Comparison of ENCODE assay signal across 24 cellular contexts in genomic region chr7:119643558-119643957, GRCh38.
"Had no signal": no experiment of that assay in that cellular context is flagged by ENCODE, and none has a peak within 500 bp of the region (broad histone marks: within the 10 kb centered on the region; RNA-seq: fewer than 3 reads in every experiment).

No MANE protein-coding gene starts in this region.

- H3K9me3 ChIP-seq: ovary, psoas muscle, right lobe of liver, sigmoid colon, thoracic aorta, thyroid gland, tibial nerve, upper lobe of left lung, vagina had no signal

- H3K4me1 ChIP-seq: neural progenitor cell, parathyroid adenoma, psoas muscle, right lobe of liver, sigmoid colon, stomach, thyroid gland, tibial nerve, upper lobe of left lung, vagina had no signal

- H3K27me3 ChIP-seq: neural progenitor cell, ovary, right lobe of liver, sigmoid colon, stomach, thyroid gland, tibial nerve, upper lobe of left lung, vagina had no signal

- H3K4me2 ChIP-seq: neural progenitor cell had no signal

- ATAC-seq: psoas muscle; right cardiac atrium; right lobe of liver; stimulated activated effector memory CD8-positive, alpha-beta T cell treated with anti-CD3 and anti-CD28 coated beads, Interleukin-12 subunit alpha, Interleukin-12 subunit beta, amount 100 ng/mL, for 72 hours; stimulated activated naive B cell treated with anti-CD40 and anti-IgM and Interleukin-4, amounts not matched to agents 10 μg/mL and 1 μg/mL and 100 μg/mL, for 72 hours had no signal

- DNase-seq: occipital lobe; ovary; posterior cingulate gyrus; psoas muscle; right cardiac atrium; right lobe of liver; sigmoid colon; small intestine; stimulated activated CD4-positive, alpha-beta T cell treated with anti-CD3 and anti-CD28 coated beads, Interleukin-15, amount 100 ng/mL, for 24 hours; stimulated activated CD4-positive, alpha-beta T cell treated with anti-CD3 and anti-CD28 coated beads, Interleukin-2, amount 100 ng/mL, for 24 hours; stimulated activated CD4-positive, alpha-beta T cell treated with anti-CD3 and anti-CD28 coated beads, Interleukin-2, amount 100 ng/mL, for 48 hours; stimulated activated CD4-positive, alpha-beta T cell treated with anti-CD3 and anti-CD28 coated beads, Interleukin-4, amount 100 ng/mL, for 24 hours; stimulated activated naive B cell treated with anti-CD40 and anti-IgM and Interleukin-4, amounts not matched to agents 10 μg/mL and 1 μg/mL and 100 μg/mL, for 72 hours; stimulated activated naive CD4-positive, alpha-beta T cell treated with Interleukin-2 at 50 U/mL for 16 hours; stomach; thyroid gland; trophoblast cell; upper lobe of left lung had no signal

- H2AFZ ChIP-seq: neural progenitor cell, parathyroid adenoma had no signal

- H3K79me2 ChIP-seq: parathyroid adenoma had no signal

- H3K27ac ChIP-seq: neural progenitor cell, ovary, parathyroid adenoma, psoas muscle, right lobe of liver, sigmoid colon, stomach, thoracic aorta, thyroid gland, tibial nerve, upper lobe of left lung, vagina had no signal

- H3K36me3 ChIP-seq: neural progenitor cell, ovary, right lobe of liver, sigmoid colon, stomach, thoracic aorta, thyroid gland, tibial nerve, upper lobe of left lung, vagina had no signal

- H3K9ac ChIP-seq: neural progenitor cell, parathyroid adenoma had no signal

- H3K4me3 ChIP-seq: neural progenitor cell, ovary, psoas muscle, right lobe of liver, sigmoid colon, stomach, thoracic aorta, thyroid gland, tibial nerve, upper lobe of left lung, vagina had no signal
